10 cellular contexts compared by ENCODE assay signal in the genomic region with DNA sequence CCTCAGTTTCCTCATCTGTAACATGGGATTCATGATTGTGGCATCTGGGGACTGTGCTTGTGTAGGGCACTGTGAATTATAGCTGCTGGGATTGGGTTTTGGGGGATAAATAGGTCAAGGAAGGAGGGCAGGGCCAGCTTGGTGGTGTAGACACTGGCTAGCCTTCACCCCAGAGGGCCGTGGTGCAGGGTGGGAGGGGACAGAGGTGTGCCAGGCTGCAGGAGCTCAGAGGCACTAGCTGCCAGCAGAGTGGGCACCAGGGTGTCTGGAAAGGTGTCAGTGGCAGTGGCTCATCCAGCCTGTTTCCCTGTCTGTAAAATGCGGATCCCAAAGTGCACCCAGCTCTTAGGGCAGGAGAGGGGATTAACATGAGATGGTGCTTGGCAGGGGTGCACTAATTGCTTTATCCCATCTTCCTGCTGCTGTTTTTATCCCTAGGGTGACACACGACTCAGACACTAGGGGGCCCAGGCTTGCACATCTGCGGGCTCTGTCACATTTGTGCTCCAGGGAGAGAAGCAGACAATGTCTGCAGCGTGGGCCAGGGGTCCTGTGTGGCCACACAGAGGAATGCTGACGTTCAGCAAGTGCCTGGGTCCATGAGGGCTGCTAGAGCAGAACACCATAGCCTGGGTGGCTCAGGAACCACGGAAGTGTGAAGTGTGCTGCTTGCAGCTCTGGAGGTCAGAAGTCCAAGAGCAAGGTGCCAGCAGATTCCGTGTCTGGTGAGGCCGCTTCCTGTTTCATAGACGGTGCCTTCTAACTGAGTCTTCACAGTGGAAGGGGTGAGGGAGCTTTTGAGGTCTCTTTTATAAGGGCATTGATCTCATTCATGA. TPM values are rescaled to one million over a fixed set of nuclear protein-coding genes. Genes with fewer than 3 reads are reported as not detected.
DNase-seq lines count a peak whose midpoint lies in the region; ATAC-seq and TF ChIP-seq lines count a peak whose summit lies in the region.
"Had no signal": no experiment of that assay in that cellular context is flagged by ENCODE, and none has a peak within 500 bp of the region (broad histone marks: within the 10 kb centered on the region; RNA-seq: fewer than 3 reads in every experiment).

No MANE protein-coding gene starts in this region.

- no peak overlapping the region for H3K27ac Mint-ChIP-seq in Caco-2 (ENCODE audit: unreplicated experiment)
- H3K27ac Mint-ChIP-seq: activated CD8-positive, alpha-beta T cell treated with anti-CD3 and anti-CD28 coated beads, Interleukin-2, amount 10 ng/mL, durations not matched to agents 7 days and 5 days had no signal

- intact Hi-C loops in Caco-2 (cut with micrococcal nuclease; ENCODE audit: unreplicated experiment): no loop called here

- no peaks in the 10 kb centered on the region for H3K36me3 ChIP-seq in Caco-2 (ENCODE audit: control insufficient read depth, insufficient read depth, low read length)
- H3K36me3 ChIP-seq in MM.1S (replicated peaks; ENCODE audit: insufficient read depth, low read length): no peaks in the 10 kb centered on the region

- ATAC-seq in GM21576 (IDR thresholded peaks at IDR 0.05; ENCODE audit: unreplicated experiment): no peak
- ATAC-seq: activated CD8-positive, alpha-beta T cell treated with anti-CD3 and anti-CD28 coated beads, Interleukin-2, amount 10 ng/mL, durations not matched to agents 7 days and 5 days had no signal

- H3K4me1 Mint-ChIP-seq in Caco-2 (ENCODE audit: low read depth, unreplicated experiment): no peaks in the 10 kb centered on the region

- peak in 1 of 2 experiments; percentile 23 for DNase-seq in Caco-2
- DNase-seq in MM.1S: no peak
- DNase-seq in astrocyte of the spinal cord (ENCODE audit: low read depth, low spot score): no peak
- DNase-seq in kidney tubule cell (ENCODE audit: low spot score): peak; percentile 58
- DNase-seq in activated T-cell treated with anti-CD3 and anti-CD28 coated beads, Interleukin-2, amount 50 U/mL, for 1 hour: no peak
- DNase-seq in OCI-M1 (lab: John Stamatoyannopoulos, UW): no peak
- DNase-seq in NCI-H2107 (lab: John Stamatoyannopoulos, UW): no peak
- DNase-seq: activated CD8-positive, alpha-beta T cell treated with anti-CD3 and anti-CD28 coated beads, Interleukin-2, amount 10 ng/mL, durations not matched to agents 7 days and 5 days; H7 had no signal

- no peaks in the 10 kb centered on the region for H3K79me2 ChIP-seq in MM.1S (ENCODE audit: low read length)

- POLR2A ChIA-PET in Caco-2 (lab: Charles Lee): no interaction called here

- in situ Hi-C loops in astrocyte of the spinal cord (cut with HindIII; ENCODE audit: low sequenced_read_pairs): no loop called here

- peak overlapping the region; percentile 17; the same call in 1 of the 2 replicates for H2AFZ ChIP-seq in MM.1S (ENCODE audit: low read length)

- BruUV-seq in Caco-2 (replicated peaks; lab: Mats Ljungman, UMichigan): no TSS peak

- no peak overlapping the region for H3K9ac ChIP-seq in MM.1S (ENCODE audit: low read length)

- no peak overlapping the region for H3K27ac ChIP-seq in MM.1S (ENCODE audit: low read length)

- no peak overlapping the region for H3K4me2 ChIP-seq in MM.1S (ENCODE audit: low read depth, low read length)

- peaks cover 5% of the 10 kb centered on the region for H3K36me3 Mint-ChIP-seq in Caco-2 (ENCODE audit: insufficient read depth, unreplicated experiment)

- no peaks in the 10 kb centered on the region for H3K9me3 Mint-ChIP-seq in Caco-2 (ENCODE audit: unreplicated experiment)

- TF ChIP-seq CTCF in Caco-2 (IDR thresholded peaks at IDR 0.05; ENCODE audit: insufficient read depth in 1 of 2, low read depth in 1 of 2, low read length in 1 of 2, severe bottlenecking in 1 of 2, unreplicated experiment in 1 of 2) (peak; percentile 26 to 48), MM.1S (IDR thresholded peaks at IDR 0.05; ENCODE audit: low read length) (peak; percentile 44), astrocyte of the spinal cord (IDR thresholded peaks at IDR 0.05; ENCODE audit: low read depth, low read length) (peak; percentile 28)

- no peaks in the 10 kb centered on the region for H3K27me3 Mint-ChIP-seq in Caco-2 (ENCODE audit: insufficient read depth, unreplicated experiment)

- no peaks in the 10 kb centered on the region for H3K27me3 ChIP-seq in Caco-2 (replicated peaks; ENCODE audit: control insufficient read depth, insufficient read depth, low read length)
- H3K27me3 ChIP-seq in MM.1S (replicated peaks; ENCODE audit: insufficient read depth, low read length): no peaks in the 10 kb centered on the region

- no peaks in the 10 kb centered on the region for H3K9me2 ChIP-seq in MM.1S (replicated peaks; ENCODE audit: insufficient read depth, low read length)

- H3K9me3 ChIP-seq in Caco-2 (peaks cover 13% of the 10 kb centered on the region; the same call in 1 of the 2 replicates), MM.1S (replicated peaks; ENCODE audit: insufficient read depth, low read length) (no peaks in the 10 kb centered on the region)

- CTCF ChIA-PET in Caco-2 (lab: Charles Lee): interaction anchor here (1.3 kb wide), 1 partner anchor 96 kb away, joined by 3 read pairs; no protein-coding TSS in a partner anchor

- H4K20me1 ChIP-seq in MM.1S (ENCODE audit: insufficient read depth, low read length): no peaks in the 10 kb centered on the region

- H3K4me3 ChIP-seq in Caco-2 (ENCODE audit: low read depth, low read length): no peak overlapping the region
- H3K4me3 ChIP-seq in MM.1S (ENCODE audit: low read length): no peak overlapping the region
- H3K4me3 ChIP-seq in astrocyte of the spinal cord (ENCODE audit: low read depth, low read length): no peak overlapping the region

- H3K4me3 Mint-ChIP-seq in Caco-2 (ENCODE audit: unreplicated experiment): no peak overlapping the region
- H3K4me3 Mint-ChIP-seq: activated CD8-positive, alpha-beta T cell treated with anti-CD3 and anti-CD28 coated beads, Interleukin-2, amount 10 ng/mL, durations not matched to agents 7 days and 5 days had no signal

- no peaks in the 10 kb centered on the region for H3F3A ChIP-seq in MM.1S (ENCODE audit: insufficient read depth, low read length)

- H3K4me1 ChIP-seq in Caco-2 (no peaks in the 10 kb centered on the region), MM.1S (ENCODE audit: low read length) (no peaks in the 10 kb centered on the region)

RNA-seq across cellular contexts. Expression of gene OBSCN, which starts 19.3 kb away (rescaled TPM):
- 5.6 and 6.4 TPM in 2 replicates for total RNA-seq in Caco-2 (2022)
